Comparison of ENCODE assay signal across 1 cellular context in genomic region chr14:74973003-74973614, GRCh38.
TF ChIP-seq lines count a peak whose summit lies in the region.

No MANE protein-coding gene starts in this region.

TF ChIP-seq in GM23338, 12 proteins besides CTCF, POLR2A, EP300 and RAD21 (continued from another document):
- TF ChIP-seq ZNF462 (CRISPR knock-in tag; IDR thresholded peaks at IDR 0.05): no peak
- TF ChIP-seq POLR2AphosphoS5 (IDR thresholded peaks at IDR 0.05; ENCODE audit: low read depth): no peak
- TF ChIP-seq REST (IDR thresholded peaks at IDR 0.05; ENCODE audit: unreplicated experiment): no peak
- TF ChIP-seq ZNF114 (CRISPR knock-in tag; IDR thresholded peaks at IDR 0.05): no peak
